Comparison of ENCODE assay signal across 16 cellular contexts in the genomic region with DNA sequence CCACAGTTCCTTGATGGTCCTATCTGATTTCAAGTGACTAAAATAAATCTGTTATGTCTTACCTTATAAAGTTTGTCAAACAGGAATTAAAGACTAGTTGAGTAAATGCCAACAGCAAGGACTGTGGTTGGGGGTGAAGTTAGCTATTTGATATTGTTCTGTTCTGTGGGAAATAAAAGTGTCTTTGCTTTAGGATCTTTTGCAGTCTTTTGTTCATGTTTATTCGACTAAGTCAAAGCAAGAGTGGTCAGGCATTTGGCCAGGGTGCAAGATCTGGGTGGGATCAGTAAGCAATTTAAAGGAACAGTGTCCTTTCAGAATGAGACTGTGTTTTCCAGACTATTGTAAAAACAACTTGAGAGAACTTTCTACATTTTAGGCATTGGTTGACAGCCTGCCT. TPM values are rescaled to one million over a fixed set of nuclear protein-coding genes. Genes with fewer than 3 reads are reported as not detected.
"Had no signal": no experiment of that assay in that cellular context is flagged by ENCODE, and none has a peak within 500 bp of the region (broad histone marks: within the 10 kb centered on the region; RNA-seq: fewer than 3 reads in every experiment).

TSS of gene COL28A1 (minus strand) at position 186 of the 400 bp plus-strand sequence. CDS start 2,998 bp downstream, outside the sequence.

- H3K27me3 ChIP-seq: adrenal gland, brain microvascular endothelial cell, ovary, tibial artery, vagina had no signal

- H3K9me3 ChIP-seq: ovary, tibial artery, vagina had no signal

- DNase-seq: activated naive CD4-positive, alpha-beta T cell treated with anti-CD3 and anti-CD28 coated beads, Interleukin-2, amount 10 ng/mL, durations not matched to agents 7 days and 5 days; adrenal gland; brain microvascular endothelial cell; cerebellar nuclear complex; effector memory CD8-positive, alpha-beta T cell; immature natural killer cell; left colon; ovary; small intestine; tibial artery had no signal

- H3K36me3 Mint-ChIP-seq: activated naive CD4-positive, alpha-beta T cell treated with anti-CD3 and anti-CD28 coated beads, Interleukin-2, amount 10 ng/mL, durations not matched to agents 7 days and 5 days; immature natural killer cell had no signal

- H3K4me1 Mint-ChIP-seq: activated naive CD4-positive, alpha-beta T cell treated with anti-CD3 and anti-CD28 coated beads, Interleukin-2, amount 10 ng/mL, durations not matched to agents 7 days and 5 days; immature natural killer cell; nephron had no signal

- H3K27ac ChIP-seq: adrenal gland, brain microvascular endothelial cell, epithelial cell of prostate, ovary, tibial artery, vagina had no signal

- H3K4me3 Mint-ChIP-seq: activated naive CD4-positive, alpha-beta T cell treated with anti-CD3 and anti-CD28 coated beads, Interleukin-2, amount 10 ng/mL, durations not matched to agents 7 days and 5 days; dendritic cell treated with granulocyte-macrophage colony-stimulating factor and Interleukin-4, amounts not matched to agents 40 ng/mL and 50 ng/mL, for 4 days; effector memory CD8-positive, alpha-beta T cell; immature natural killer cell; nephron had no signal

- H3K4me3 ChIP-seq: adrenal gland, ovary, tibial artery, vagina had no signal

- H3K9me3 Mint-ChIP-seq: activated naive CD4-positive, alpha-beta T cell treated with anti-CD3 and anti-CD28 coated beads, Interleukin-2, amount 10 ng/mL, durations not matched to agents 7 days and 5 days; activated T-helper 2 cell treated with anti-CD3 and anti-CD28 coated beads, Interferon-gamma antibody, Interleukin-2, Interleukin-4, amounts not matched to agents 10 μg/mL and 5 μg/mL and 100 μg/mL, durations not matched to agents 14 hours and 24 hours and 36 hours; dendritic cell treated with granulocyte-macrophage colony-stimulating factor and Interleukin-4, amounts not matched to agents 40 ng/mL and 50 ng/mL, for 4 days; effector memory CD8-positive, alpha-beta T cell; immature natural killer cell; nephron had no signal

- H3K4me1 ChIP-seq: adrenal gland, tibial artery, vagina had no signal

- ATAC-seq: effector memory CD8-positive, alpha-beta T cell had no signal

- H3K27ac Mint-ChIP-seq: activated naive CD4-positive, alpha-beta T cell treated with anti-CD3 and anti-CD28 coated beads, Interleukin-2, amount 10 ng/mL, durations not matched to agents 7 days and 5 days; activated T-helper 2 cell treated with anti-CD3 and anti-CD28 coated beads, Interferon-gamma antibody, Interleukin-2, Interleukin-4, amounts not matched to agents 10 μg/mL and 5 μg/mL and 100 μg/mL, durations not matched to agents 14 hours and 24 hours and 36 hours; dendritic cell treated with granulocyte-macrophage colony-stimulating factor and Interleukin-4, amounts not matched to agents 40 ng/mL and 50 ng/mL, for 4 days; effector memory CD8-positive, alpha-beta T cell; immature natural killer cell had no signal

- H3K36me3 ChIP-seq: adrenal gland, brain microvascular endothelial cell, ovary, tibial artery, vagina had no signal

RNA-seq across cellular contexts. Expression of gene COL28A1, which starts in this region (rescaled TPM):
- total RNA-seq: T-helper 2 cell treated with Interferon-gamma antibody and Interleukin-4, amounts not matched to agents 100 ng/mL and 5 ng/mL, for 36 hours had no signal
